Comparison of ENCODE assay signal across 1 cellular context in genomic region chr19:49473868-49474544, GRCh38.
TF ChIP-seq lines count a peak whose summit lies in the region.

FLT3LG (plus strand) TSS chr19:49474215; CDS start chr19:49474640, 425 bp downstream.

TF ChIP-seq in SK-N-SH, 30 proteins besides CTCF, POLR2A, EP300 and RAD21 (continued from another document):
- TF ChIP-seq REST (IDR thresholded peaks at IDR 0.05; ENCODE audit: low read depth, low read length) (no peak), EZH2phosphoT487 (IDR thresholded peaks at IDR 0.05; ENCODE audit: borderline replicate concordance, low read depth) (no peak), NRF1 (IDR thresholded peaks at IDR 0.05; ENCODE audit: low read depth, low read length) (no peak), CHD2 (IDR thresholded peaks at IDR 0.05; ENCODE audit: low read length, partially characterized antibody) (no peak), JUND (IDR thresholded peaks at IDR 0.05) (no peak), GABPA (IDR thresholded peaks at IDR 0.05; ENCODE audit: low read depth) (no peak), TCF12 (IDR thresholded peaks at IDR 0.05) (no peak), GATA2 (CRISPR knock-in tag; IDR thresholded peaks at IDR 0.05) (no peak), RXRA (IDR thresholded peaks at IDR 0.05; ENCODE audit: borderline replicate concordance, low read depth) (no peak), TAF1 (IDR thresholded peaks at IDR 0.05; ENCODE audit: borderline replicate concordance, low read depth, low read length) (0 out of 2 replicates have a peak, but pooled peaks have one; percentile 46), MXI1 (IDR thresholded peaks at IDR 0.05; ENCODE audit: low read depth, low read length) (0 out of 2 replicates have a peak, but pooled peaks have one; percentile 32), FOSL2 (IDR thresholded peaks at IDR 0.05; ENCODE audit: borderline replicate concordance, low read depth) (no peak), MAX (IDR thresholded peaks at IDR 0.05; ENCODE audit: low read depth) (peak; percentile 63; the same call in 1 of the 2 replicates), IRF3 (IDR thresholded peaks at IDR 0.05; ENCODE audit: low read depth, low read length) (no peak), USF1 (IDR thresholded peaks at IDR 0.05; ENCODE audit: borderline replicate concordance, low read depth) (no peak), NFIC (IDR thresholded peaks at IDR 0.05; ENCODE audit: borderline replicate concordance) (no peak), TEAD4 (IDR thresholded peaks at IDR 0.05; ENCODE audit: borderline replicate concordance, insufficient read depth) (no peak), SIN3A (IDR thresholded peaks at IDR 0.05; ENCODE audit: borderline replicate concordance, low read depth, low read length) (peak; percentile 75; the same call in 1 of the 2 replicates), PBX3 (IDR thresholded peaks at IDR 0.05) (no peak), SMC3 (IDR thresholded peaks at IDR 0.05; ENCODE audit: low read depth, low read length) (peak; percentile 53), MEF2A (IDR thresholded peaks at IDR 0.05; ENCODE audit: borderline replicate concordance, low read depth) (no peak), RFX5 (IDR thresholded peaks at IDR 0.05; ENCODE audit: low read length) (no peak), YY1 (IDR thresholded peaks at IDR 0.05; ENCODE audit: low read depth) (no peak), FOXJ3 (CRISPR knock-in tag; IDR thresholded peaks at IDR 0.05) (no peak), RCOR1 (IDR thresholded peaks at IDR 0.05; ENCODE audit: low read length) (no peak; the same call in 1 of the 2 replicates), ZBTB33 (IDR thresholded peaks at IDR 0.05; ENCODE audit: borderline replicate concordance, low read depth) (no peak)
TF ChIP-seq in SK-N-SH: peak in this region for 6.
